In genomic region chr1:166184897-166185296, GRCh38 we compare ENCODE assay signal across 23 cellular contexts. TPM values are rescaled to one million over a fixed set of nuclear protein-coding genes. Genes with fewer than 3 reads are reported as not detected.
DNase-seq lines count a peak whose midpoint lies in the region; ATAC-seq and TF ChIP-seq lines count a peak whose summit lies in the region.
"Had no signal": no experiment of that assay in that cellular context is flagged by ENCODE, and none has a peak within 500 bp of the region (broad histone marks: within the 10 kb centered on the region; RNA-seq: fewer than 3 reads in every experiment).

No MANE protein-coding gene starts in this region.

- WGBS in GM23248 (ENCODE audit: low coverage in 1 of 2, low lambda C conversion rate in 2 of 2, missing lambda C conversion rate in 2 of 2), 2 experiments: 49 to 53% methylated on average over 6 of the region's 6 CpGs

- ATAC-seq in RWPE2 (ENCODE audit: low read depth): peak; percentile 99
- ATAC-seq in omental fat pad (ENCODE audit: low FRiP score): peak; percentile 93
- ATAC-seq in left lobe of liver: no peak
- ATAC-seq: activated CD8-positive, alpha-beta T cell treated with anti-CD3 and anti-CD28 coated beads, Interleukin-2, amount 10 ng/mL, durations not matched to agents 7 days and 5 days; activated T-cell treated with anti-CD3 and anti-CD28 coated beads, Interleukin-2, amount 50 U/mL, for 4 hours; gastrocnemius medialis; stimulated activated effector memory CD8-positive, alpha-beta T cell treated with anti-CD3 and anti-CD28 coated beads, Interleukin-12 subunit alpha, Interleukin-12 subunit beta, amount 100 ng/mL, for 72 hours had no signal

- peaks cover 0 to 5% (median 0%) of the 10 kb centered on the region in 7 donors for H3K9me3 Mint-ChIP-seq in CD14-positive monocyte
- no peaks in the 10 kb centered on the region for H3K9me3 Mint-ChIP-seq in activated T-helper 1 cell treated with anti-CD3 and anti-CD28 coated beads, Interleukin-12 subunit alpha, Interleukin-12 subunit beta, Interleukin-2, Interleukin-4 antibody, amounts not matched to agents 30 ng/mL and 10 ng/mL and 1 ng/mL, durations not matched to agents 14 hours and 24 hours and 36 hours
- H3K9me3 Mint-ChIP-seq: activated naive CD4-positive, alpha-beta T cell treated with anti-CD3 and anti-CD28 coated beads for 36 hours; activated T-cell treated with anti-CD3 and anti-CD28 coated beads, Interleukin-2, amount 50 U/mL, for 4 hours; neural crest cell; stimulated activated effector memory CD8-positive, alpha-beta T cell treated with anti-CD3 and anti-CD28 coated beads, Interleukin-12 subunit alpha, Interleukin-12 subunit beta, amount 100 ng/mL, for 72 hours had no signal

- H4K20me1 ChIP-seq in GM23248 (ENCODE audit: insufficient read depth): no peaks in the 10 kb centered on the region

- H3K36me3 ChIP-seq in GM23248 (ENCODE audit: low read depth): no peaks in the 10 kb centered on the region
- H3K36me3 ChIP-seq in RWPE2 (ENCODE audit: low read depth): no peaks in the 10 kb centered on the region
- no peaks in the 10 kb centered on the region for H3K36me3 ChIP-seq in HAP-1 (replicated peaks)
- H3K36me3 ChIP-seq: gastrocnemius medialis, thoracic aorta had no signal

- DNase-seq in GM23248: peak; percentile 6
- no peak for DNase-seq in RWPE2 (ENCODE audit: low spot score)
- DNase-seq in fibroblast of the aortic adventitia (ENCODE audit: low read depth): peak; percentile 75
- DNase-seq in omental fat pad (ENCODE audit: low spot score): no peak
- no peak for DNase-seq in CD14-positive monocyte (ENCODE audit: low spot score)
- DNase-seq in HAP-1 (ENCODE audit: low spot score in 2 of 2): no peak
- no peak for DNase-seq in activated T-helper 1 cell treated with anti-CD3 and anti-CD28 coated beads, Interleukin-12 subunit alpha, Interleukin-12 subunit beta, Interleukin-2, Interleukin-4 antibody, amounts not matched to agents 30 ng/mL and 10 ng/mL and 1 ng/mL, durations not matched to agents 14 hours and 24 hours and 36 hours (ENCODE audit: low spot score)
- DNase-seq in left lobe of liver (ENCODE audit: low spot score): no peak
- DNase-seq: activated CD4-positive, alpha-beta T cell treated with anti-CD3 and anti-CD28 coated beads for 1 hour; activated CD8-positive, alpha-beta T cell treated with anti-CD3 and anti-CD28 coated beads, Interleukin-2, amount 10 ng/mL, durations not matched to agents 7 days and 5 days; activated naive CD4-positive, alpha-beta T cell treated with anti-CD3 and anti-CD28 coated beads for 36 hours; activated T-cell treated with anti-CD3 and anti-CD28 coated beads, Interleukin-2, amount 50 U/mL, for 4 hours; CD4-positive, CD25-positive, alpha-beta regulatory T cell; gastrocnemius medialis; NCI-H1092 treated with DMSO at 0.1 percent for 48 hours; NCI-H2029; NCI-H2227 treated with DMSO at 0.1 percent for 48 hours; NCI-H748 treated with DMSO at 0.1 percent for 48 hours; Right ventricle myocardium superior had no signal

- H2AFZ ChIP-seq in GM23248: no peak overlapping the region

- H3K9me3 ChIP-seq in GM23248 (ENCODE audit: low read depth) (no peaks in the 10 kb centered on the region), RWPE2 (ENCODE audit: severe bottlenecking) (no peaks in the 10 kb centered on the region), HAP-1 (no peaks in the 10 kb centered on the region)
- H3K9me3 ChIP-seq: gastrocnemius medialis, thoracic aorta had no signal

- no peak overlapping the region for H3K27ac Mint-ChIP-seq in CD14-positive monocyte
- H3K27ac Mint-ChIP-seq in activated T-helper 1 cell treated with anti-CD3 and anti-CD28 coated beads, Interleukin-12 subunit alpha, Interleukin-12 subunit beta, Interleukin-2, Interleukin-4 antibody, amounts not matched to agents 30 ng/mL and 10 ng/mL and 1 ng/mL, durations not matched to agents 14 hours and 24 hours and 36 hours: no peak overlapping the region
- H3K27ac Mint-ChIP-seq: activated CD8-positive, alpha-beta T cell treated with anti-CD3 and anti-CD28 coated beads, Interleukin-2, amount 10 ng/mL, durations not matched to agents 7 days and 5 days; activated naive CD4-positive, alpha-beta T cell treated with anti-CD3 and anti-CD28 coated beads for 36 hours; CD4-positive, CD25-positive, alpha-beta regulatory T cell; stimulated activated effector memory CD8-positive, alpha-beta T cell treated with anti-CD3 and anti-CD28 coated beads, Interleukin-12 subunit alpha, Interleukin-12 subunit beta, amount 100 ng/mL, for 72 hours had no signal

- no peak overlapping the region for H3K9ac ChIP-seq in GM23248

- TF ChIP-seq CTCF in RWPE2 (IDR thresholded peaks at IDR 0.05; ENCODE audit: poor library complexity, severe bottlenecking) (no peak), fibroblast of the aortic adventitia (IDR thresholded peaks at IDR 0.05; ENCODE audit: insufficient read depth, low read length) (no peak), omental fat pad (IDR thresholded peaks at IDR 0.05) (no peak), CD14-positive monocyte (IDR thresholded peaks at IDR 0.05) (no peak)

- H3K27me3 ChIP-seq in GM23248 (replicated peaks; ENCODE audit: insufficient read depth) (no peaks in the 10 kb centered on the region), RWPE2 (ENCODE audit: insufficient read depth, poor library complexity, severe bottlenecking) (no peaks in the 10 kb centered on the region), HAP-1 (ENCODE audit: low read depth) (no peaks in the 10 kb centered on the region; the same call in 1 of the 2 replicates)
- H3K27me3 ChIP-seq: gastrocnemius medialis had no signal

- H3K4me3 Mint-ChIP-seq in CD14-positive monocyte: no peak overlapping the region
- H3K4me3 Mint-ChIP-seq in activated T-helper 1 cell treated with anti-CD3 and anti-CD28 coated beads, Interleukin-12 subunit alpha, Interleukin-12 subunit beta, Interleukin-2, Interleukin-4 antibody, amounts not matched to agents 30 ng/mL and 10 ng/mL and 1 ng/mL, durations not matched to agents 14 hours and 24 hours and 36 hours: no peak overlapping the region
- H3K4me3 Mint-ChIP-seq: activated CD8-positive, alpha-beta T cell treated with anti-CD3 and anti-CD28 coated beads, Interleukin-2, amount 10 ng/mL, durations not matched to agents 7 days and 5 days; activated naive CD4-positive, alpha-beta T cell treated with anti-CD3 and anti-CD28 coated beads for 36 hours; activated T-cell treated with anti-CD3 and anti-CD28 coated beads, Interleukin-2, amount 50 U/mL, for 4 hours; CD4-positive, CD25-positive, alpha-beta regulatory T cell; neural crest cell; stimulated activated effector memory CD8-positive, alpha-beta T cell treated with anti-CD3 and anti-CD28 coated beads, Interleukin-12 subunit alpha, Interleukin-12 subunit beta, amount 100 ng/mL, for 72 hours had no signal

- intact Hi-C loops in CD14-positive monocyte (cut with micrococcal nuclease): no loop called here
- intact Hi-C loops in activated T-helper 1 cell treated with anti-CD3 and anti-CD28 coated beads, Interleukin-12 subunit alpha, Interleukin-12 subunit beta, Interleukin-2, Interleukin-4 antibody, amounts not matched to agents 30 ng/mL and 10 ng/mL and 1 ng/mL, durations not matched to agents 14 hours and 24 hours and 36 hours (cut with micrococcal nuclease): no loop called here

- no peaks in the 10 kb centered on the region for H3K27me3 Mint-ChIP-seq in CD14-positive monocyte (ENCODE audit: low read depth in 3 of 3)
- H3K27me3 Mint-ChIP-seq in activated T-helper 1 cell treated with anti-CD3 and anti-CD28 coated beads, Interleukin-12 subunit alpha, Interleukin-12 subunit beta, Interleukin-2, Interleukin-4 antibody, amounts not matched to agents 30 ng/mL and 10 ng/mL and 1 ng/mL, durations not matched to agents 14 hours and 24 hours and 36 hours (ENCODE audit: insufficient read depth): no peaks in the 10 kb centered on the region

- no peak overlapping the region for H3K4me2 ChIP-seq in GM23248 (ENCODE audit: unreplicated experiment)

- H3K27ac ChIP-seq in GM23248 (no peak overlapping the region), RWPE2 (ENCODE audit: poor library complexity, severe bottlenecking) (no peak overlapping the region)
- H3K27ac ChIP-seq: gastrocnemius medialis, thoracic aorta had no signal

- no peaks in the 10 kb centered on the region for H3K79me2 ChIP-seq in GM23248 (ENCODE audit: insufficient read depth)

- in situ Hi-C loops in GM23248 (cut with MboI) (no loop called here), HAP-1 (cut with MboI; ENCODE audit: low sequenced_read_pairs) (no loop called here)

- no peaks in the 10 kb centered on the region for H3K36me3 Mint-ChIP-seq in CD14-positive monocyte
- no peaks in the 10 kb centered on the region for H3K36me3 Mint-ChIP-seq in activated T-helper 1 cell treated with anti-CD3 and anti-CD28 coated beads, Interleukin-12 subunit alpha, Interleukin-12 subunit beta, Interleukin-2, Interleukin-4 antibody, amounts not matched to agents 30 ng/mL and 10 ng/mL and 1 ng/mL, durations not matched to agents 14 hours and 24 hours and 36 hours (ENCODE audit: low read depth)
- H3K36me3 Mint-ChIP-seq: CD4-positive, CD25-positive, alpha-beta regulatory T cell; stimulated activated effector memory CD8-positive, alpha-beta T cell treated with anti-CD3 and anti-CD28 coated beads, Interleukin-12 subunit alpha, Interleukin-12 subunit beta, amount 100 ng/mL, for 72 hours had no signal

- H3K4me1 ChIP-seq in GM23248 (ENCODE audit: insufficient read depth) (no peaks in the 10 kb centered on the region), RWPE2 (ENCODE audit: insufficient read depth, poor library complexity, severe bottlenecking) (peaks cover 3% of the 10 kb centered on the region), HAP-1 (no peaks in the 10 kb centered on the region)
- H3K4me1 ChIP-seq: gastrocnemius medialis had no signal

- H3K4me1 Mint-ChIP-seq in CD14-positive monocyte: no peaks in the 10 kb centered on the region
- H3K4me1 Mint-ChIP-seq in activated T-helper 1 cell treated with anti-CD3 and anti-CD28 coated beads, Interleukin-12 subunit alpha, Interleukin-12 subunit beta, Interleukin-2, Interleukin-4 antibody, amounts not matched to agents 30 ng/mL and 10 ng/mL and 1 ng/mL, durations not matched to agents 14 hours and 24 hours and 36 hours (ENCODE audit: low read depth): no peaks in the 10 kb centered on the region
- H3K4me1 Mint-ChIP-seq: CD4-positive, CD25-positive, alpha-beta regulatory T cell; neural crest cell; stimulated activated effector memory CD8-positive, alpha-beta T cell treated with anti-CD3 and anti-CD28 coated beads, Interleukin-12 subunit alpha, Interleukin-12 subunit beta, amount 100 ng/mL, for 72 hours had no signal

- no peaks in the 10 kb centered on the region for H3F3A ChIP-seq in GM23248 (ENCODE audit: insufficient read depth)

- no peaks in the 10 kb centered on the region for H3K9me2 ChIP-seq in GM23248 (ENCODE audit: insufficient read depth)

- H3K4me3 ChIP-seq in GM23248: no peak overlapping the region
- H3K4me3 ChIP-seq in RWPE2 (ENCODE audit: severe bottlenecking): no peak overlapping the region
- H3K4me3 ChIP-seq in fibroblast of the aortic adventitia (ENCODE audit: low read depth, low read length): no peak overlapping the region
- no peak overlapping the region for H3K4me3 ChIP-seq in HAP-1
- H3K4me3 ChIP-seq: gastrocnemius medialis, thoracic aorta had no signal

RNA-seq across cellular contexts. Expression of gene FAM78B, which starts 18.1 kb away (rescaled TPM):
- total RNA-seq in GM23248 (2014; rRNA removed; shearing (Covaris generic)): 0.43 TPM in 1 of 2 replicates, not detected in the other
- 0.16 TPM in 1 of 2 replicates, not detected in the other for polyA plus RNA-seq in GM23248 (2016; fragmentation: Nextera tagmentation; extraction: Ambion mirVana)
- 0.25 and 0.27 TPM in 2 replicates for total RNA-seq in fibroblast of the aortic adventitia (ENCODE audit: low replicate concordance)
- total RNA-seq in omental fat pad: 1 to 10 TPM; 1.1 to 2.0 (median 1.5) TPM
- polyA plus RNA-seq in CD14-positive monocyte: not detected
- total RNA-seq in activated T-helper 1 cell treated with anti-CD3 and anti-CD28 coated beads, Interleukin-12 subunit alpha, Interleukin-12 subunit beta, Interleukin-2, Interleukin-4 antibody, amounts not matched to agents 30 ng/mL and 10 ng/mL and 1 ng/mL, durations not matched to agents 14 hours and 24 hours and 36 hours: 1.0 TPM in 2 replicates
- 2.0 TPM for total RNA-seq in left lobe of liver
- total RNA-seq: epithelial cell of proximal tubule had no signal

Comparison
In these comparisons a context has a peak if more than half of its experiments do, and no peak if none do; other contexts are left out.
1. DNase-seq: peak in GM23248 (single experiment) and fibroblast of the aortic adventitia (single experiment); none in RWPE2 (single experiment), omental fat pad (single experiment), CD14-positive monocyte (single experiment), HAP-1 (0 of 2), activated T-helper 1 cell treated with anti-CD3 and anti-CD28 coated beads, Interleukin-12 subunit alpha, Interleukin-12 subunit beta, Interleukin-2, Interleukin-4 antibody, amounts not matched to agents 30 ng/mL and 10 ng/mL and 1 ng/mL, durations not matched to agents 14 hours and 24 hours and 36 hours (single experiment) and left lobe of liver (single experiment).